ENCODE assay signal across 18 cellular contexts in the genomic region with DNA sequence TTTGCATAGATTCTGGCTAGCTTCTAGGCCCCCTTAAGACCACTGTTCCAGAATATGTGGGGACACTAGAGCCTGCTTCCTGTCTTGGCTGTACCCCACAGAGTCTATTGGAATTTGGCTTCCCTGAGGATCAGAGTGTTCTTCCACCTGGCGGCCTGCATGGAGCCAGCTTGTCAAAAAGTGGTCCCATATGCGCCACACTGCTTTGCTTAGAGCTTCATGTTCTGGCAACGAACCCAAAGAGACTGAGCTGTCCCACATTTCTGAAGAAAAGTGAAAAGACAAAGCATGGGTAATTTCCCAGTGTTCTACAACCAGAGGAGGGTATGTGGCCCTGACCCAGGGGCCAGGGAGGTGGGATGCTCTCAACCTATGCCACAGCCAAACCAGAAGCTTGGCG. TPM values are rescaled to one million over a fixed set of nuclear protein-coding genes. Genes with fewer than 3 reads are reported as not detected.
A peak's percentile ranks its signal among the peaks of the same experiment; 100 is the strongest.
DNase-seq lines count a peak whose midpoint lies in the region; ATAC-seq, FAIRE-seq and TF ChIP-seq lines count a peak whose summit lies in the region.
"Had no signal": no experiment of that assay in that cellular context is flagged by ENCODE, and none has a peak within 500 bp of the region (broad histone marks: within the 10 kb centered on the region; RNA-seq: fewer than 3 reads in every experiment).

No MANE protein-coding gene starts in this region.

- H3K23me2 ChIP-seq in H1 (ENCODE audit: low read depth, low read length): peaks cover 2% of the 10 kb centered on the region; the same call in 1 of the 2 replicates

- DNase-seq in breast epithelium (ENCODE audit: low spot score in 2 of 2): peak in 1 of 2 donors; percentile 46
- no peak for DNase-seq in mammary epithelial cell
- no peak for DNase-seq in GM12878 (ENCODE audit: low read depth, low spot score)
- no peak for DNase-seq in H1 (ENCODE audit: low read depth in 1 of 2, low spot score in 2 of 2)
- no peak for DNase-seq in mesenteric fat pad (ENCODE audit: low spot score)
- no peak for DNase-seq in UCSD-AML1 (lab: John Stamatoyannopoulos, UW; ENCODE audit: unreplicated experiment)
- no peak for DNase-seq in NCI-H82 (lab: John Stamatoyannopoulos, UW)
- DNase-seq: AML-193; CD4-positive, alpha-beta T cell; DMS153; DMS79; GF-D8 had no signal

- ATAC-seq in GM12878: no peak
- ATAC-seq: A549, HepG2 had no signal

- intact Hi-C loops in breast epithelium (cut with DNase I; ENCODE audit: low total_unique reads): loop anchor here (2.0 kb wide), 1 partner anchor 22 kb away; no protein-coding TSS in a partner anchor
- intact Hi-C loops in mammary epithelial cell (cut with micrococcal nuclease): no loop called here
- intact Hi-C loops in GM12878 (cut with micrococcal nuclease; ENCODE audit: unreplicated experiment): loop anchor here (2.0 kb wide), 1 partner anchor 22 kb away; no protein-coding TSS in a partner anchor

- SMC1A ChIA-PET in GM12878 (lab: Charles Lee; ENCODE audit: uncharacterized antibody, unreplicated experiment): interaction anchor here (1.1 kb wide), 1 partner anchor 138 kb away, joined by 3 read pairs; no protein-coding TSS in a partner anchor

- H3K79me1 ChIP-seq in H1 (ENCODE audit: low read depth, low read length): peaks cover 6% of the 10 kb centered on the region

- FAIRE-seq in GM12878 (lab: Jason Lieb, UNC) (no peak), H1 (lab: Jason Lieb, UNC) (no peak)
- FAIRE-seq: A549, GM19239, HepG2 had no signal

- H4K20me1 ChIP-seq in mammary epithelial cell (ENCODE audit: insufficient read depth, low read length): no peaks in the 10 kb centered on the region
- H4K20me1 ChIP-seq in GM12878 (ENCODE audit: control insufficient read depth, insufficient read depth): no peaks in the 10 kb centered on the region
- H4K20me1 ChIP-seq in H1 (replicated peaks in 1 of 2; ENCODE audit: control insufficient read depth in 1 of 2, insufficient read depth in 2 of 2, low read length in 2 of 2): no peaks in the 10 kb centered on the region

- peaks cover 0 to 16% of the 10 kb centered on the region in 2 donors for H3K4me1 ChIP-seq in breast epithelium
- peaks cover 16% of the 10 kb centered on the region for H3K4me1 ChIP-seq in mammary epithelial cell (ENCODE audit: insufficient read depth, low read length)
- H3K4me1 ChIP-seq in GM12878 (ENCODE audit: control insufficient read depth, insufficient read depth, low read length): peaks cover 7% of the 10 kb centered on the region
- H3K4me1 ChIP-seq in H1 (replicated peaks in 1 of 4; ENCODE audit: control insufficient read depth in 3 of 4, insufficient read depth in 4 of 4, low read length in 3 of 4): peaks cover 10 to 22% (median 16%) of the 10 kb centered on the region in 4 experiments; a peak in 6 of 7 replicates
- H3K4me1 ChIP-seq: HAP-1 had no signal

- H3K36me3 ChIP-seq in breast epithelium: no peaks in the 10 kb centered on the region
- H3K36me3 ChIP-seq in mammary epithelial cell (ENCODE audit: insufficient read depth, low read length): no peaks in the 10 kb centered on the region
- no peaks in the 10 kb centered on the region for H3K36me3 ChIP-seq in GM12878 (ENCODE audit: control insufficient read depth in 2 of 2, insufficient read depth in 2 of 2, low read length in 1 of 2)
- H3K36me3 ChIP-seq in H1 (ENCODE audit: control insufficient read depth in 2 of 4, insufficient read depth in 4 of 4, low read length in 3 of 4): peaks cover 0 to 33% (median 0%) of the 10 kb centered on the region in 4 experiments; a peak in 2 of 8 replicates
- H3K36me3 ChIP-seq: HAP-1 had no signal

- no peak overlapping the region for H3K56ac ChIP-seq in H1 (replicated peaks; ENCODE audit: insufficient read length, low read depth, low read length)

- H3K4me2 ChIP-seq in mammary epithelial cell (ENCODE audit: insufficient read depth, low read depth, low read length) (no peak overlapping the region), GM12878 (ENCODE audit: control insufficient read depth, insufficient read depth) (peak overlapping the region; percentile 47; the same call in 1 of the 2 replicates), H1 (ENCODE audit: insufficient read depth in 1 of 2, low read depth in 2 of 2, low read length in 2 of 2) (no peak overlapping the region)
- H3K4me2 ChIP-seq: A549 had no signal

- peak overlapping the region; percentile 72; the same call in 1 of the 2 replicates for H2BK20ac ChIP-seq in H1 (ENCODE audit: low read length)

- CTCF ChIA-PET in mammary epithelial cell (lab: Charles Lee; ENCODE audit: low non-redundant PET): interaction anchor here (0.6 kb wide), 1 partner anchor 144 kb away, joined by 3 read pairs; no protein-coding TSS in a partner anchor
- CTCF ChIA-PET in GM12878 (lab: Yijun Ruan, JAX): interaction anchor here (1.1 to 1.2 kb wide), 2 partner anchors 25 to 120 kb away, joined by 3 to 8 read pairs; no protein-coding TSS in a partner anchor
- CTCF ChIA-PET in H1 (lab: Charles Lee; ENCODE audit: partially characterized antibody): interaction anchor here (0.7 to 2.1 kb wide), 10 partner anchors 9 to 121 kb away, joined by 3 to 6 read pairs (median 4); no protein-coding TSS in a partner anchor

- H2BK120ac ChIP-seq in H1 (replicated peaks; ENCODE audit: low read depth, low read length): no peak overlapping the region

- no TSS peak for BruUV-seq in mammary epithelial cell (replicated peaks; lab: Mats Ljungman, UMichigan)
- BruUV-seq in GM12878 (replicated peaks; lab: Mats Ljungman, UMichigan): no TSS peak

- H3K9me3 ChIP-seq in breast epithelium (no peaks in the 10 kb centered on the region), mammary epithelial cell (replicated peaks; ENCODE audit: insufficient read depth, low read length) (no peaks in the 10 kb centered on the region), GM12878 (replicated peaks; ENCODE audit: control insufficient read depth, insufficient read depth, low read length) (no peaks in the 10 kb centered on the region), H1 (ENCODE audit: insufficient read depth in 2 of 2, low read depth in 1 of 2, low read length in 1 of 2) (no peaks in the 10 kb centered on the region)
- H3K9me3 ChIP-seq: A549, HAP-1 had no signal

- H3K27ac ChIP-seq in breast epithelium (peak overlapping the region; percentile 50 to 59), mammary epithelial cell (ENCODE audit: insufficient read depth, low read depth, low read length) (no peak overlapping the region), GM12878 (ENCODE audit: control insufficient read depth, insufficient read depth) (peak overlapping the region; percentile 17; the same call in 1 of the 2 replicates), H1 (ENCODE audit: low read depth, low read length) (no peak overlapping the region)
- H3K27ac ChIP-seq: 22Rv1, A549, C4-2B had no signal

- TF ChIP-seq EP300 in GM12878 (IDR thresholded peaks at IDR 0.05; ENCODE audit: borderline replicate concordance in 1 of 2, control insufficient read depth in 1 of 2, low read depth in 2 of 2, low read length in 2 of 2) (no peak), H1 (IDR thresholded peaks at IDR 0.05; ENCODE audit: borderline replicate concordance in 1 of 2, low read depth in 2 of 2, low read length in 2 of 2) (no peak)

- H4K5ac ChIP-seq in H1 (ENCODE audit: insufficient read length, low read depth, low read length): no peak overlapping the region

- no peak overlapping the region for H3K4ac ChIP-seq in H1 (replicated peaks; ENCODE audit: insufficient read length, low read depth, low read length)

- no peak overlapping the region for H3K18ac ChIP-seq in H1 (ENCODE audit: extremely low read depth, low read length)

- peak overlapping the region; percentile 20; the same call in 1 of the 2 replicates for H2BK12ac ChIP-seq in H1 (ENCODE audit: low read depth, low read length)

- no peak overlapping the region for H3K9ac ChIP-seq in mammary epithelial cell (ENCODE audit: insufficient read depth, low read length)
- H3K9ac ChIP-seq in GM12878 (ENCODE audit: control insufficient read depth, insufficient read depth, low read length): no peak overlapping the region
- no peak overlapping the region for H3K9ac ChIP-seq in H1 (replicated peaks in 1 of 4; ENCODE audit: extremely low read depth in 1 of 4, low read depth in 3 of 4, low read length in 3 of 4)

- TF ChIP-seq POLR2A in breast epithelium (IDR thresholded peaks at IDR 0.05) (no peak), GM12878 (IDR thresholded peaks at IDR 0.05; ENCODE audit: low read depth, low read length) (no peak), H1 (IDR thresholded peaks at IDR 0.05; ENCODE audit: control extremely low read depth in 1 of 2, low read depth in 2 of 2, low read length in 2 of 2) (no peak)

- dilution Hi-C loops in mammary epithelial cell (cut with HindIII; ENCODE audit: low sequenced_read_pairs): no loop called here

- H3K4me3 ChIP-seq in breast epithelium (no peak overlapping the region), mammary epithelial cell (replicated peaks in 1 of 3; ENCODE audit: insufficient read depth in 1 of 3, low read depth in 2 of 3, low read length in 3 of 3) (no peak overlapping the region), GM12878 (no peak overlapping the region), H1 (ENCODE audit: extremely low read depth in 1 of 4, insufficient read depth in 2 of 4, low read depth in 3 of 4, low read length in 4 of 4) (no peak overlapping the region)
- H3K4me3 ChIP-seq: A549, HAP-1 had no signal

- H2BK5ac ChIP-seq in H1 (ENCODE audit: low read depth, low read length): no peak overlapping the region

- H2AFZ ChIP-seq in mammary epithelial cell (ENCODE audit: low read depth, low read length): no peak overlapping the region
- H2AFZ ChIP-seq in GM12878 (ENCODE audit: control insufficient read depth, low read depth, low read length): no peak overlapping the region; the same call in 1 of the 2 replicates
- H2AFZ ChIP-seq in H1 (ENCODE audit: low read length): no peak overlapping the region

- no peak for TF ChIP-seq CTCF in breast epithelium (IDR thresholded peaks at IDR 0.05)
- TF ChIP-seq CTCF in mammary epithelial cell (conservative IDR thresholded peaks at IDR 0.05 in 1 of 2, IDR thresholded peaks at IDR 0.05 in 1 of 2; ENCODE audit: extremely low read depth in 1 of 2, insufficient read depth in 1 of 2, low read depth in 1 of 2, low read length in 2 of 2): no peak
- no peak for TF ChIP-seq CTCF in GM12878 (IDR thresholded peaks at IDR 0.05 in 2 of 3, conservative IDR thresholded peaks at IDR 0.05 in 1 of 3; ENCODE audit: control insufficient read depth in 2 of 3, extremely low read depth in 1 of 3, insufficient read depth in 1 of 3, low read depth in 3 of 3, low read length in 3 of 3)
- TF ChIP-seq CTCF in H1 (IDR thresholded peaks at IDR 0.05; ENCODE audit: control extremely low read depth in 1 of 3, insufficient read depth in 1 of 3, low read depth in 1 of 3, low read length in 3 of 3): no peak

- in situ Hi-C loops in mammary epithelial cell (cut with MboI; ENCODE audit: low sequenced_read_pairs in 2 of 2): no loop called here
- in situ Hi-C loops in GM12878 (cut with MboI): no loop called here

- no peak overlapping the region for H3K14ac ChIP-seq in H1 (ENCODE audit: insufficient read length)

- H4K8ac ChIP-seq in H1 (ENCODE audit: extremely low read depth, insufficient read depth, low read length): no peak overlapping the region

- RAD21 ChIA-PET in GM12878 (lab: Charles Lee; ENCODE audit: unreplicated experiment): interaction anchor here (1.4 to 1.6 kb wide), 2 partner anchors 16 to 38 kb away, joined by 3 to 5 read pairs; no protein-coding TSS in a partner anchor

- H2AK5ac ChIP-seq in H1 (ENCODE audit: low read depth, low read length): no peak overlapping the region

- no peak for TF ChIP-seq RAD21 in GM12878 (IDR thresholded peaks at IDR 0.05; ENCODE audit: insufficient read depth, low read depth, low read length)
- TF ChIP-seq RAD21 in H1 (IDR thresholded peaks at IDR 0.05 in 1 of 2, conservative IDR thresholded peaks at IDR 0.05 in 1 of 2; ENCODE audit: low read depth in 2 of 2, low read length in 2 of 2): no peak

- H3K23ac ChIP-seq in H1 (ENCODE audit: insufficient read length): no peak overlapping the region

- no peak overlapping the region for H2BK15ac ChIP-seq in H1 (ENCODE audit: low read length)

- H4K91ac ChIP-seq in H1 (replicated peaks; ENCODE audit: insufficient read length, low read length): no peak overlapping the region

- WGBS in mammary epithelial cell (ENCODE audit: low coverage, missing lambda C conversion rate): 76% methylated on average over 4 of the region's 4 CpGs
- 98% methylated on average over 4 of the region's 4 CpGs for WGBS in GM12878 (ENCODE audit: insufficient coverage, insufficient replicate concordance, low lambda C conversion rate, missing lambda C conversion rate)
- 97% methylated on average over 4 of the region's 4 CpGs; no CpG with 5 or more reads in 1 of the 2 experiments for WGBS in H1 (ENCODE audit: extremely low coverage in 1 of 2, insufficient coverage in 1 of 2, insufficient read length in 1 of 2, insufficient replicate concordance in 2 of 2, low coverage in 1 of 2, low lambda C conversion rate in 2 of 2, missing lambda C conversion rate in 1 of 2), 2 experiments

- no peaks in the 10 kb centered on the region for H3K27me3 ChIP-seq in breast epithelium
- no peaks in the 10 kb centered on the region for H3K27me3 ChIP-seq in mammary epithelial cell (ENCODE audit: insufficient read depth, low read length)
- no peaks in the 10 kb centered on the region for H3K27me3 ChIP-seq in GM12878 (replicated peaks in 1 of 2; ENCODE audit: control insufficient read depth in 2 of 2, insufficient read depth in 2 of 2, low read length in 1 of 2)
- no peaks in the 10 kb centered on the region for H3K27me3 ChIP-seq in H1 (replicated peaks in 1 of 4; ENCODE audit: control insufficient read depth in 3 of 4, extremely low read depth in 1 of 4, insufficient read depth in 3 of 4, low read length in 3 of 4)

- POLR2A ChIA-PET in GM12878 (lab: Charles Lee) (no interaction called here), H1 (lab: Charles Lee; ENCODE audit: partially characterized antibody) (interaction anchor here (1.1 to 6.0 kb wide), 6 partner anchors 9 to 55 kb away, joined by 3 to 46 read pairs (median 4); no protein-coding TSS in a partner anchor)

- H3K79me2 ChIP-seq in mammary epithelial cell (ENCODE audit: insufficient read depth, low read length) (no peaks in the 10 kb centered on the region), GM12878 (ENCODE audit: control insufficient read depth, insufficient read depth, low read length) (no peaks in the 10 kb centered on the region), H1 (ENCODE audit: control insufficient read depth in 1 of 2, insufficient read depth in 2 of 2, low read length in 2 of 2) (no peaks in the 10 kb centered on the region)

RNA-seq across cellular contexts. Expression of a gene that starts 52.7 kb away (rescaled TPM):
- total RNA-seq in breast epithelium: 10 to 100 TPM; 12.5 to 41.4 (median 26.5) TPM
- total RNA-seq in mammary epithelial cell: 10 to 100 TPM; 21.6 to 66.5 TPM
- 13.7 TPM for polyA plus RNA-seq in mammary epithelial cell
- polyA minus RNA-seq in mammary epithelial cell: 9.8 TPM
- total RNA-seq in GM12878 (2013; cell fraction: nucleolus; rRNA removed): 3.2 and 4.0 TPM in 2 replicates
- 1.5 TPM in 2 replicates for total RNA-seq in GM12878 (2014; rRNA removed)
- total RNA-seq in GM12878 (2014; rRNA removed; fragmentation: Illumina TruSeq; extraction: Trizol): 0.64 and 0.76 TPM in 2 replicates
- 2.4 and 2.6 TPM in 2 replicates for total RNA-seq in GM12878 (2021)
- 0.09 TPM for polyA plus RNA-seq in GM12878 (2011; ENCODE audit: low read depth)
- polyA plus RNA-seq in GM12878 (2011; rRNA removed): 0.42 and 0.50 TPM in 2 replicates
- polyA plus RNA-seq in GM12878 (2011; cell fraction: cytosol; rRNA removed): 0.60 and 0.69 TPM in 2 replicates
- polyA plus RNA-seq in GM12878 (2011; cell fraction: nucleus; rRNA removed): 1.9 TPM in 2 replicates
- polyA plus RNA-seq in GM12878 (2012): 0.23 and 0.29 TPM in 2 replicates
- 0.75 and 1.3 TPM in 2 replicates for polyA plus RNA-seq in GM12878 (2014; fragmentation: Illumina TruSeq; extraction: Trizol)
- polyA plus RNA-seq in GM12878 (2014; fragmentation: Nextera tagmentation; extraction: Ambion mirVana): under 1 TPM; 0.24 to 0.47 TPM
- 1.1 and 1.3 TPM in 2 replicates for polyA plus RNA-seq in GM12878 (2014; rRNA removed)
- under 1 TPM; 0.47 to 0.88 TPM for polyA plus RNA-seq in GM12878 (2016; fragmentation: Nextera tagmentation; extraction: Ambion mirVana)
- 0.95 and 2.5 TPM in 2 replicates for polyA minus RNA-seq in GM12878 (2011; rRNA and poly(A)+ RNA removed)
- 1.1 and 1.2 TPM in 2 replicates for polyA minus RNA-seq in GM12878 (2011; cell fraction: cytosol; rRNA and poly(A)+ RNA removed)
- polyA minus RNA-seq in GM12878 (2011; cell fraction: nucleus; rRNA and poly(A)+ RNA removed): 2.4 and 4.6 TPM in 2 replicates
- 246 TPM in 2 replicates for total RNA-seq in H1 (2021; fragmentation: NEBNext Ultra II Directional; extraction: Animal tissue kit (Norgen Biotek cat#: 25700))
- polyA plus RNA-seq in H1 (2011; rRNA removed): 176 and 280 TPM in 2 replicates
- polyA plus RNA-seq in H1 (2011; cell fraction: cytosol; rRNA removed): 156 TPM
- polyA plus RNA-seq in H1 (2011; cell fraction: nucleus; rRNA removed): 238 TPM
- polyA plus RNA-seq in H1 (2012, experiment 1 of 2): 145 to 162 TPM (median 157 TPM) in 4 replicates
- polyA plus RNA-seq in H1 (2012, experiment 2 of 2): 136 TPM
- 295 TPM for polyA plus RNA-seq in H1 (2013, experiment 1 of 2)
- 302 TPM for polyA plus RNA-seq in H1 (2013, experiment 2 of 2)
- 158 and 159 TPM in 2 replicates for polyA minus RNA-seq in H1 (2011; rRNA and poly(A)+ RNA removed)
- 315 TPM for polyA minus RNA-seq in H1 (2011; cell fraction: cytosol; rRNA and poly(A)+ RNA removed)
- 207 TPM for polyA minus RNA-seq in H1 (2011; cell fraction: nucleus; rRNA and poly(A)+ RNA removed)
- 7.8 TPM for total RNA-seq in mesenteric fat pad

Comparison
In these comparisons a context has a peak if more than half of its experiments do, and no peak if none do; other contexts are left out.
1. H3K27ac ChIP-seq: peak in breast epithelium (2 of 2) and GM12878 (single experiment); none in mammary epithelial cell (single experiment) and H1 (single experiment).